Comparison of ENCODE assay signal across 8 cellular contexts in the genomic region with DNA sequence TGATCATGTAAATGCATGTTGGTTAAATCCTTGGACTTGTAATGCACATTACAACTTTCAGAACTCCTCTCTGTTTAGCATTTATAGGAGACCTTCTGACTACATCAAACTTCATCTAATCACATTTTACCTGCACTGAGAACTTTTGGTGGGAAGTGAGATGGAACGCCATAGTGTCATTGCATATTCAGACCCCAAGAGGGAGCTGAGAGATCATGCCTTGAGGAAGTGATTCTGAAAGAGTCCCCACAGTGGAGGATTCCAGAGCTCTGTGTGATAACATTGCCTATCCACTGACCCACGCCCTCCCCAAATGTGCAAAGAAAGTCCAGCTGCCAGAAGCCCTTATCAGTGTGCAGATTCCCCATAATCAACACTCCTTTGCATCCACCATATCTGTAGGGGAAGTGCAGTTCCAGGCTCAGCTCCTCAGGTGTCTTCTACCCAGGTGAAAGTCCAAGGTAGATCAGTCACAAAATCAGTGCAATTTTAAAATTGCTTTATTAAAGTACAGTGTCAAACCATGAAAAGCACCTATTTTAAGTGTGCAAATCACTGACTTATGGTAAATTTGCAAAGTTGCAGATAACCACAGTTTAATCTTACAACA.
DNase-seq lines count a peak whose midpoint lies in the region; FAIRE-seq and TF ChIP-seq lines count a peak whose summit lies in the region.

No MANE protein-coding gene starts in this region.

- H3K27me3 Mint-ChIP-seq in activated naive CD4-positive, alpha-beta T cell treated with anti-CD3 and anti-CD28 coated beads for 36 hours (ENCODE audit: low read depth) = peaks cover 15% of the 10 kb centered on the region

- H2AFZ ChIP-seq in Loucy (ENCODE audit: low read length) = 0 out of 2 replicates have a peak overlapping the region, but pooled peaks have one; percentile 38

- H3K4me2 ChIP-seq in Loucy (ENCODE audit: low read depth, low read length, poor library complexity, severe bottlenecking) = no peak overlapping the region

- no peaks in the 10 kb centered on the region for H3K9me3 ChIP-seq in Loucy (ENCODE audit: insufficient read depth, low read depth, low read length)

- H3F3A ChIP-seq in Loucy (ENCODE audit: low read depth) = no peaks in the 10 kb centered on the region

- H4K20me1 ChIP-seq in Loucy (ENCODE audit: insufficient read depth, low read length, poor library complexity, severe bottlenecking) = no peaks in the 10 kb centered on the region

- TF ChIP-seq CTCF in Loucy (conservative IDR thresholded peaks at IDR 0.05; ENCODE audit: low read length) (peak; percentile 89), kidney epithelial cell (IDR thresholded peaks at IDR 0.05; ENCODE audit: insufficient read depth, low read length, poor library complexity, severe bottlenecking) (peak; percentile 81)

- no peaks in the 10 kb centered on the region for H3K79me2 ChIP-seq in Loucy (ENCODE audit: insufficient read depth, low read length)

- H3K4me3 Mint-ChIP-seq in activated naive CD4-positive, alpha-beta T cell treated with anti-CD3 and anti-CD28 coated beads for 36 hours = no peak overlapping the region

- H3K4me1 ChIP-seq in Loucy (ENCODE audit: insufficient read depth, low read length, poor library complexity, severe bottlenecking) = no peaks in the 10 kb centered on the region

- H3K36me3 Mint-ChIP-seq in activated naive CD4-positive, alpha-beta T cell treated with anti-CD3 and anti-CD28 coated beads for 36 hours (ENCODE audit: low read depth) = no peaks in the 10 kb centered on the region

- no peak overlapping the region for H3K27ac Mint-ChIP-seq in activated naive CD4-positive, alpha-beta T cell treated with anti-CD3 and anti-CD28 coated beads for 36 hours

- H3K36me3 ChIP-seq in Loucy (ENCODE audit: insufficient read depth, low read length) = no peaks in the 10 kb centered on the region
- no peaks in the 10 kb centered on the region for H3K36me3 ChIP-seq in kidney epithelial cell (ENCODE audit: control insufficient read depth, insufficient read depth, low read length)

- DNase-seq in activated naive CD4-positive, alpha-beta T cell treated with anti-CD3 and anti-CD28 coated beads for 36 hours = peak; percentile 17
- no peak for DNase-seq in activated naive CD4-positive, alpha-beta T cell (lab: John Stamatoyannopoulos, UW)
- DNase-seq in amniotic stem cell (lab: John Stamatoyannopoulos, UW) (peak; percentile 8), kidney epithelial cell (ENCODE audit: low read depth) (no peak), NCI-H128 (lab: John Stamatoyannopoulos, UW; ENCODE audit: unreplicated experiment) (no peak), GM12892 (ENCODE audit: insufficient read length) (no peak), GF-D8 (lab: John Stamatoyannopoulos, UW) (no peak)

- no peak for FAIRE-seq in GM12892 (lab: Jason Lieb, UNC)

- no peaks in the 10 kb centered on the region for H3K9me2 ChIP-seq in Loucy (replicated peaks; ENCODE audit: low read depth, low read length)

- peaks cover 2% of the 10 kb centered on the region for H3K9me3 Mint-ChIP-seq in activated naive CD4-positive, alpha-beta T cell treated with anti-CD3 and anti-CD28 coated beads for 36 hours

- H3K4me1 Mint-ChIP-seq in activated naive CD4-positive, alpha-beta T cell treated with anti-CD3 and anti-CD28 coated beads for 36 hours (ENCODE audit: low read depth) = no peaks in the 10 kb centered on the region

- CTCF ChIA-PET in activated naive CD4-positive, alpha-beta T cell treated with anti-CD3 and anti-CD28 coated beads for 36 hours (lab: Charles Lee) = interaction anchor here (1.0 to 2.0 kb wide), 5 partner anchors 8 to 188 kb away, joined by 3 to 6 read pairs (median 3); no protein-coding TSS in a partner anchor

- no peak overlapping the region for H3K4me3 ChIP-seq in Loucy (ENCODE audit: low read length, poor library complexity, severe bottlenecking)
- H3K4me3 ChIP-seq in kidney epithelial cell (ENCODE audit: low read depth, low read length) = no peak overlapping the region

- H3K27me3 ChIP-seq in Loucy (ENCODE audit: insufficient read depth, low read length, poor library complexity, severe bottlenecking) = no peaks in the 10 kb centered on the region
- no peaks in the 10 kb centered on the region for H3K27me3 ChIP-seq in kidney epithelial cell (ENCODE audit: control insufficient read depth, insufficient read depth, low read length)

- H3K9ac ChIP-seq in Loucy (ENCODE audit: low read depth, low read length, poor library complexity, severe bottlenecking) = no peak overlapping the region

- intact Hi-C loops in activated naive CD4-positive, alpha-beta T cell treated with anti-CD3 and anti-CD28 coated beads for 36 hours (cut with micrococcal nuclease) = loop anchor here (5.0 kb wide), 1 partner anchor 38 kb away; no protein-coding TSS in a partner anchor

- TF ChIP-seq POLR2A in GM12892 (IDR thresholded peaks at IDR 0.05; ENCODE audit: low read depth, low read length) = no peak

Comparison
In these comparisons a context has a peak if more than half of its experiments do, and no peak if none do; other contexts are left out.
1. DNase-seq: peak in activated naive CD4-positive, alpha-beta T cell treated with anti-CD3 and anti-CD28 coated beads for 36 hours (single experiment) and amniotic stem cell (single experiment); none in activated naive CD4-positive, alpha-beta T cell (0 of 4), kidney epithelial cell (single experiment), NCI-H128 (single experiment), GM12892 (single experiment) and GF-D8 (single experiment).